Comparison of ENCODE assay signal across 1 cellular context in the genomic region with DNA sequence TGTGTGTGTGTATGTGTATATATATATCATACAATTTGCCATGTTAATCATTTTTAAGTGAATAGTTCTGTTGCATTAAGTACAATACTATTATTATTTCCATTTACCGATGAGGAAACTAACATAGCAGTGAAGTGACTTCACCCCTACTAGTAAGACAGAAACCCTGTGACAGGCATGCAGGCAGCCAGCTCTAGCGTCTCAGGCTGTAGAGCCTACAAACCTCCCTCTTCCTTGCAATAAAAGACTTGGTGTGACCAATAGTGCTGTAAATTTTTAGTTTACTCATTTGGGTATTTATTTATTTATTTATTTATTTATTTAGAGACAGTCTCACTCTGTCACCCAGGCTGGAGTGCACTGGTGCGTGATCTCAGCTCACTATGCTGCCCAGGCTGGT.
TF ChIP-seq lines count a peak whose summit lies in the region.

No MANE protein-coding gene starts in this region.

TF ChIP-seq in GM12878, 131 proteins besides CTCF, POLR2A, EP300 and RAD21:
- 0 out of 2 replicates have a peak, but pooled peaks have one; percentile 28 for TF ChIP-seq ZNF217 (IDR thresholded peaks at IDR 0.05)
- TF ChIP-seq, protein P1, sequence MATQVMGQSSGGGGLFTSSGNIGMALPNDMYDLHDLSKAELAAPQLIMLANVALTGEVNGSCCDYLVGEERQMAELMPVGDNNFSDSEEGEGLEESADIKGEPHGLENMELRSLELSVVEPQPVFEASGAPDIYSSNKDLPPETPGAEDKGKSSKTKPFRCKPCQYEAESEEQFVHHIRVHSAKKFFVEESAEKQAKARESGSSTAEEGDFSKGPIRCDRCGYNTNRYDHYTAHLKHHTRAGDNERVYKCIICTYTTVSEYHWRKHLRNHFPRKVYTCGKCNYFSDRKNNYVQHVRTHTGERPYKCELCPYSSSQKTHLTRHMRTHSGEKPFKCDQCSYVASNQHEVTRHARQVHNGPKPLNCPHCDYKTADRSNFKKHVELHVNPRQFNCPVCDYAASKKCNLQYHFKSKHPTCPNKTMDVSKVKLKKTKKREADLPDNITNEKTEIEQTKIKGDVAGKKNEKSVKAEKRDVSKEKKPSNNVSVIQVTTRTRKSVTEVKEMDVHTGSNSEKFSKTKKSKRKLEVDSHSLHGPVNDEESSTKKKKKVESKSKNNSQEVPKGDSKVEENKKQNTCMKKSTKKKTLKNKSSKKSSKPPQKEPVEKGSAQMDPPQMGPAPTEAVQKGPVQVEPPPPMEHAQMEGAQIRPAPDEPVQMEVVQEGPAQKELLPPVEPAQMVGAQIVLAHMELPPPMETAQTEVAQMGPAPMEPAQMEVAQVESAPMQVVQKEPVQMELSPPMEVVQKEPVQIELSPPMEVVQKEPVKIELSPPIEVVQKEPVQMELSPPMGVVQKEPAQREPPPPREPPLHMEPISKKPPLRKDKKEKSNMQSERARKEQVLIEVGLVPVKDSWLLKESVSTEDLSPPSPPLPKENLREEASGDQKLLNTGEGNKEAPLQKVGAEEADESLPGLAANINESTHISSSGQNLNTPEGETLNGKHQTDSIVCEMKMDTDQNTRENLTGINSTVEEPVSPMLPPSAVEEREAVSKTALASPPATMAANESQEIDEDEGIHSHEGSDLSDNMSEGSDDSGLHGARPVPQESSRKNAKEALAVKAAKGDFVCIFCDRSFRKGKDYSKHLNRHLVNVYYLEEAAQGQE (IDR thresholded peaks at IDR 0.05; ENCODE audit: low read depth, low read length), result no peak
- TF ChIP-seq TAF1 (IDR thresholded peaks at IDR 0.05; ENCODE audit: borderline replicate concordance, low read depth, low read length), result no peak
- TF ChIP-seq ZBTB40 (IDR thresholded peaks at IDR 0.05; ENCODE audit: borderline replicate concordance), result no peak
- TF ChIP-seq ESRRA (IDR thresholded peaks at IDR 0.05; ENCODE audit: low read length), result no peak
- TF ChIP-seq CBX3 (IDR thresholded peaks at IDR 0.05; ENCODE audit: borderline replicate concordance, low read depth), result no peak
- TF ChIP-seq USF1 (IDR thresholded peaks at IDR 0.05; ENCODE audit: borderline replicate concordance, extremely low read length, insufficient read depth, low read depth, low read length), result no peak
- TF ChIP-seq DPF2 (IDR thresholded peaks at IDR 0.05), result no peak
- no peak for TF ChIP-seq JUND (IDR thresholded peaks at IDR 0.05; ENCODE audit: low read depth, low read length)
- no peak for TF ChIP-seq HCFC1 (IDR thresholded peaks at IDR 0.05; ENCODE audit: low read length)
- TF ChIP-seq MYC (IDR thresholded peaks at IDR 0.05; ENCODE audit: insufficient read depth, insufficient read length, insufficient replicate concordance, low read length, severe bottlenecking), result no peak
- 0 out of 2 replicates have a peak, but pooled peaks have one; percentile 8 for TF ChIP-seq NFIC (IDR thresholded peaks at IDR 0.05; ENCODE audit: low read depth, low read length)
- no peak for TF ChIP-seq TBL1XR1 (IDR thresholded peaks at IDR 0.05; ENCODE audit: low read depth, low read length)
- 0 out of 2 replicates have a peak, but pooled peaks have one; percentile 49 for TF ChIP-seq JUNB (IDR thresholded peaks at IDR 0.05)
- TF ChIP-seq KDM1A (IDR thresholded peaks at IDR 0.05; ENCODE audit: borderline replicate concordance), result no peak
- TF ChIP-seq ZNF622 (IDR thresholded peaks at IDR 0.05), result no peak
- no peak for TF ChIP-seq WRNIP1 (IDR thresholded peaks at IDR 0.05; ENCODE audit: borderline replicate concordance, low read depth, low read length)
- TF ChIP-seq SP1 (IDR thresholded peaks at IDR 0.05; ENCODE audit: low read depth, low read length), result no peak
- TF ChIP-seq, protein P2, sequence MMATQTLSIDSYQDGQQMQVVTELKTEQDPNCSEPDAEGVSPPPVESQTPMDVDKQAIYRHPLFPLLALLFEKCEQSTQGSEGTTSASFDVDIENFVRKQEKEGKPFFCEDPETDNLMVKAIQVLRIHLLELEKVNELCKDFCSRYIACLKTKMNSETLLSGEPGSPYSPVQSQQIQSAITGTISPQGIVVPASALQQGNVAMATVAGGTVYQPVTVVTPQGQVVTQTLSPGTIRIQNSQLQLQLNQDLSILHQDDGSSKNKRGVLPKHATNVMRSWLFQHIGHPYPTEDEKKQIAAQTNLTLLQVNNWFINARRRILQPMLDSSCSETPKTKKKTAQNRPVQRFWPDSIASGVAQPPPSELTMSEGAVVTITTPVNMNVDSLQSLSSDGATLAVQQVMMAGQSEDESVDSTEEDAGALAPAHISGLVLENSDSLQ (IDR thresholded peaks at IDR 0.05), result peak; percentile 54; the same call in 1 of the 2 replicates
- TF ChIP-seq, protein P3, sequence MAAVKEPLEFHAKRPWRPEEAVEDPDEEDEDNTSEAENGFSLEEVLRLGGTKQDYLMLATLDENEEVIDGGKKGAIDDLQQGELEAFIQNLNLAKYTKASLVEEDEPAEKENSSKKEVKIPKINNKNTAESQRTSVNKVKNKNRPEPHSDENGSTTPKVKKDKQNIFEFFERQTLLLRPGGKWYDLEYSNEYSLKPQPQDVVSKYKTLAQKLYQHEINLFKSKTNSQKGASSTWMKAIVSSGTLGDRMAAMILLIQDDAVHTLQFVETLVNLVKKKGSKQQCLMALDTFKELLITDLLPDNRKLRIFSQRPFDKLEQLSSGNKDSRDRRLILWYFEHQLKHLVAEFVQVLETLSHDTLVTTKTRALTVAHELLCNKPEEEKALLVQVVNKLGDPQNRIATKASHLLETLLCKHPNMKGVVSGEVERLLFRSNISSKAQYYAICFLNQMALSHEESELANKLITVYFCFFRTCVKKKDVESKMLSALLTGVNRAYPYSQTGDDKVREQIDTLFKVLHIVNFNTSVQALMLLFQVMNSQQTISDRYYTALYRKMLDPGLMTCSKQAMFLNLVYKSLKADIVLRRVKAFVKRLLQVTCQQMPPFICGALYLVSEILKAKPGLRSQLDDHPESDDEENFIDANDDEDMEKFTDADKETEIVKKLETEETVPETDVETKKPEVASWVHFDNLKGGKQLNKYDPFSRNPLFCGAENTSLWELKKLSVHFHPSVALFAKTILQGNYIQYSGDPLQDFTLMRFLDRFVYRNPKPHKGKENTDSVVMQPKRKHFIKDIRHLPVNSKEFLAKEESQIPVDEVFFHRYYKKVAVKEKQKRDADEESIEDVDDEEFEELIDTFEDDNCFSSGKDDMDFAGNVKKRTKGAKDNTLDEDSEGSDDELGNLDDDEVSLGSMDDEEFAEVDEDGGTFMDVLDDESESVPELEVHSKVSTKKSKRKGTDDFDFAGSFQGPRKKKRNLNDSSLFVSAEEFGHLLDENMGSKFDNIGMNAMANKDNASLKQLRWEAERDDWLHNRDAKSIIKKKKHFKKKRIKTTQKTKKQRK (IDR thresholded peaks at IDR 0.05; ENCODE audit: low read depth, low read length), result no peak
- no peak for TF ChIP-seq HSF1 (IDR thresholded peaks at IDR 0.05; ENCODE audit: low read depth, low read length)
- TF ChIP-seq, protein P4, sequence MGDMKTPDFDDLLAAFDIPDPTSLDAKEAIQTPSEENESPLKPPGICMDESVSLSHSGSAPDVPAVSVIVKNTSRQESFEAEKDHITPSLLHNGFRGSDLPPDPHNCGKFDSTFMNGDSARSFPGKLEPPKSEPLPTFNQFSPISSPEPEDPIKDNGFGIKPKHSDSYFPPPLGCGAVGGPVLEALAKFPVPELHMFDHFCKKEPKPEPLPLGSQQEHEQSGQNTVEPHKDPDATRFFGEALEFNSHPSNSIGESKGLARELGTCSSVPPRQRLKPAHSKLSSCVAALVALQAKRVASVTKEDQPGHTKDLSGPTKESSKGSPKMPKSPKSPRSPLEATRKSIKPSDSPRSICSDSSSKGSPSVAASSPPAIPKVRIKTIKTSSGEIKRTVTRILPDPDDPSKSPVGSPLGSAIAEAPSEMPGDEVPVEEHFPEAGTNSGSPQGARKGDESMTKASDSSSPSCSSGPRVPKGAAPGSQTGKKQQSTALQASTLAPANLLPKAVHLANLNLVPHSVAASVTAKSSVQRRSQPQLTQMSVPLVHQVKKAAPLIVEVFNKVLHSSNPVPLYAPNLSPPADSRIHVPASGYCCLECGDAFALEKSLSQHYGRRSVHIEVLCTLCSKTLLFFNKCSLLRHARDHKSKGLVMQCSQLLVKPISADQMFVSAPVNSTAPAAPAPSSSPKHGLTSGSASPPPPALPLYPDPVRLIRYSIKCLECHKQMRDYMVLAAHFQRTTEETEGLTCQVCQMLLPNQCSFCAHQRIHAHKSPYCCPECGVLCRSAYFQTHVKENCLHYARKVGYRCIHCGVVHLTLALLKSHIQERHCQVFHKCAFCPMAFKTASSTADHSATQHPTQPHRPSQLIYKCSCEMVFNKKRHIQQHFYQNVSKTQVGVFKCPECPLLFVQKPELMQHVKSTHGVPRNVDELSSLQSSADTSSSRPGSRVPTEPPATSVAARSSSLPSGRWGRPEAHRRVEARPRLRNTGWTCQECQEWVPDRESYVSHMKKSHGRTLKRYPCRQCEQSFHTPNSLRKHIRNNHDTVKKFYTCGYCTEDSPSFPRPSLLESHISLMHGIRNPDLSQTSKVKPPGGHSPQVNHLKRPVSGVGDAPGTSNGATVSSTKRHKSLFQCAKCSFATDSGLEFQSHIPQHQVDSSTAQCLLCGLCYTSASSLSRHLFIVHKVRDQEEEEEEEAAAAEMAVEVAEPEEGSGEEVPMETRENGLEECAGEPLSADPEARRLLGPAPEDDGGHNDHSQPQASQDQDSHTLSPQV (IDR thresholded peaks at IDR 0.05), result no peak
- TF ChIP-seq SMC3 (IDR thresholded peaks at IDR 0.05; ENCODE audit: borderline replicate concordance, low read length), result no peak
- TF ChIP-seq MEF2B (IDR thresholded peaks at IDR 0.05; ENCODE audit: partially characterized antibody, poor library complexity, severe bottlenecking), result no peak
- no peak for TF ChIP-seq FOS (IDR thresholded peaks at IDR 0.05; ENCODE audit: borderline replicate concordance, extremely low read depth, insufficient read length)
- no peak for TF ChIP-seq NR2F1 (conservative IDR thresholded peaks at IDR 0.05)
- no peak for TF ChIP-seq SMAD1 (IDR thresholded peaks at IDR 0.05; ENCODE audit: low read depth, partially characterized antibody)
- TF ChIP-seq SUPT20H (IDR thresholded peaks at IDR 0.05; ENCODE audit: borderline replicate concordance, control insufficient read depth, low read depth, low read length), result no peak
